ENCODE assay signal across 8 cellular contexts in genomic region chr2:148674063-148675020, GRCh38. TPM values are rescaled to one million over a fixed set of nuclear protein-coding genes. Genes with fewer than 3 reads are reported as not detected.
DNase-seq lines count a peak whose midpoint lies in the region; ATAC-seq and TF ChIP-seq lines count a peak whose summit lies in the region.

No MANE protein-coding gene starts in this region.

- peak; percentile 55 for ATAC-seq in left colon
- ATAC-seq in HG03039 (IDR thresholded peaks at IDR 0.05; ENCODE audit: unreplicated experiment) = no peak
- ATAC-seq in HG02981 (IDR thresholded peaks at IDR 0.05; ENCODE audit: unreplicated experiment) = no peak

- in situ Hi-C loops in GM13976 (cut with MboI; ENCODE audit: low sequenced_read_pairs, unreplicated experiment) = no loop called here

- H3K4me3 ChIP-seq in NB4 (ENCODE audit: low read depth, low read length) = no peak overlapping the region

- intact Hi-C loops in activated naive CD4-positive, alpha-beta T cell treated with anti-CD3 and anti-CD28 coated beads for 36 hours (cut with micrococcal nuclease) = loop anchor here (1.0 kb wide), 1 partner anchor 29 kb away; no protein-coding TSS in a partner anchor
- intact Hi-C loops in left colon (cut with DNase I, micrococcal nuclease) = no loop called here

- TF ChIP-seq CTCF in GM13976 (IDR thresholded peaks at IDR 0.05; ENCODE audit: borderline replicate concordance, control extremely low read depth, extremely low read depth, insufficient read depth, missing control alignments) (peak; percentile 13), NB4 (IDR thresholded peaks at IDR 0.05; ENCODE audit: low read depth, low read length) (peak; percentile 63)

- no peak for TF ChIP-seq POLR2A in NB4 (IDR thresholded peaks at IDR 0.05; ENCODE audit: extremely low read depth, insufficient read length)

- H3K4me1 Mint-ChIP-seq in activated naive CD4-positive, alpha-beta T cell treated with anti-CD3 and anti-CD28 coated beads for 36 hours (ENCODE audit: low read depth) = peaks cover 68% of the 10 kb centered on the region

- H3K27ac Mint-ChIP-seq in activated naive CD4-positive, alpha-beta T cell treated with anti-CD3 and anti-CD28 coated beads for 36 hours = no peak overlapping the region

- CTCF ChIA-PET in activated naive CD4-positive, alpha-beta T cell treated with anti-CD3 and anti-CD28 coated beads for 36 hours (lab: Charles Lee) = interaction anchor here (0.7 to 1.8 kb wide), 4 partner anchors 9 to 231 kb away, joined by 3 to 6 read pairs (median 4); no protein-coding TSS in a partner anchor

- H3K36me3 Mint-ChIP-seq in activated naive CD4-positive, alpha-beta T cell treated with anti-CD3 and anti-CD28 coated beads for 36 hours (ENCODE audit: low read depth) = peaks cover 9% of the 10 kb centered on the region

- peaks cover 8% of the 10 kb centered on the region for H3K9me3 Mint-ChIP-seq in activated naive CD4-positive, alpha-beta T cell treated with anti-CD3 and anti-CD28 coated beads for 36 hours

- peak; percentile 9 to 38 for DNase-seq in AML-193 (lab: John Stamatoyannopoulos, UW)
- DNase-seq in GM13976 (ENCODE audit: low spot score) = peak; percentile 40
- peak; percentile 41 for DNase-seq in NB4 (ENCODE audit: low read depth)
- DNase-seq in activated naive CD4-positive, alpha-beta T cell treated with anti-CD3 and anti-CD28 coated beads for 36 hours = peak; percentile 58
- peak in 1 of 2 donors; percentile 17 for DNase-seq in left colon
- DNase-seq in putamen (ENCODE audit: low spot score) = no peak

- H3K27me3 Mint-ChIP-seq in activated naive CD4-positive, alpha-beta T cell treated with anti-CD3 and anti-CD28 coated beads for 36 hours (ENCODE audit: low read depth) = no peaks in the 10 kb centered on the region

- H3K4me3 Mint-ChIP-seq in activated naive CD4-positive, alpha-beta T cell treated with anti-CD3 and anti-CD28 coated beads for 36 hours = no peak overlapping the region

RNA-seq across cellular contexts. Expression of gene EPC2, which starts 29.8 kb away (rescaled TPM):
- 10 to 100 TPM; 22.8 to 24.0 TPM for total RNA-seq in activated naive CD4-positive, alpha-beta T cell treated with anti-CD3 and anti-CD28 coated beads for 36 hours
- 10 to 100 TPM; 19.7 to 25.4 TPM for total RNA-seq in left colon
